8 cellular contexts compared by ENCODE assay signal in the genomic region with DNA sequence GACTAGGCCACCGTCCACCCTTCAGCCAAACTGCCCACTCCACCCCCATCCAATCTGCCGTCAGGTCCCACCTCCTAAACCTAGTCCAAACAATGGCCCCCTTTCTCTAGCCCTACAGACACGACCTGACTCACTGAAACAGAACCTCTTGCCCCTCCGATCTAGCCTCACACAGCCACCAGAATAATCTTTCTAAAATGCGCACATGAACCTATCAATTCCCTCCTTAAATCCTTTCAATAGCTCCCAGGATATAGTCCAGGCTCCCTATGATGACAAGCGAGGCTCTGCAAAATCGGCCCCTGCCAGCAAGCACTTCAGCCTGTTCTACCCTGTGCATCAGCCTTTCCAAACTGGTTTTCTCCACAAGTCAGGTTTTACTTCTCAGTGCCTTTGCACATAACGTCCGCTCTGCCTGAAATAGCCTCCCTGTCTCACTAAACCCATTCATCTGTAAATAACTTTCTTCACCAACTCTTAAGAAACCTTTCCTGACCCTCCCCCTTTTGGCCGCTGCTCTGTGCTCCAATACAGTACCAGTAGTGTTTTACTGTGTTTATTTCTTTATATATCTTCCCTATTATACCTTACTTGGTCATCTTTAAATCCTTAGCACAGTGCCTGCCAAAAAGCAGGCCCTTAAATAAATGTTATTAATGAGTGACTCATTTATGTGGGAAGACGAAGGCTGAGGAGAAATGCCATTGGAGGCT. TPM values are rescaled to one million over a fixed set of nuclear protein-coding genes. Genes with fewer than 3 reads are reported as not detected.
DNase-seq lines count a peak whose midpoint lies in the region; ATAC-seq and TF ChIP-seq lines count a peak whose summit lies in the region.

No MANE protein-coding gene starts in this region.

- no peak for DNase-seq in activated naive CD4-positive, alpha-beta T cell treated with anti-CD3 and anti-CD28 coated beads for 36 hours
- no peak for DNase-seq in activated naive CD4-positive, alpha-beta T cell (lab: John Stamatoyannopoulos, UW)
- DNase-seq in tibial artery (peak; percentile 30 to 66), SW480 (ENCODE audit: low spot score) (no peak)

- peaks cover under 1% of the 10 kb centered on the region for H3K36me3 Mint-ChIP-seq in activated naive CD4-positive, alpha-beta T cell treated with anti-CD3 and anti-CD28 coated beads for 36 hours (ENCODE audit: low read depth)
- no peaks in the 10 kb centered on the region for H3K36me3 Mint-ChIP-seq in brain

- CTCF ChIA-PET in activated naive CD4-positive, alpha-beta T cell treated with anti-CD3 and anti-CD28 coated beads for 36 hours (lab: Charles Lee) = no interaction called here

- H3K4me1 Mint-ChIP-seq in activated naive CD4-positive, alpha-beta T cell treated with anti-CD3 and anti-CD28 coated beads for 36 hours (ENCODE audit: low read depth) = peaks cover 6% of the 10 kb centered on the region
- H3K4me1 Mint-ChIP-seq in brain = peaks cover 16% of the 10 kb centered on the region

- H3K27me3 ChIP-seq in layer of hippocampus (ENCODE audit: control insufficient read depth, insufficient read depth, low read length) (no peaks in the 10 kb centered on the region), tibial artery (no peaks in the 10 kb centered on the region)

- peak overlapping the region; percentile 77 for H3K27ac Mint-ChIP-seq in activated naive CD4-positive, alpha-beta T cell treated with anti-CD3 and anti-CD28 coated beads for 36 hours
- peak overlapping the region; percentile 54 to 92 (median 76) for H3K27ac Mint-ChIP-seq in brain

- TF ChIP-seq CTCF in brain (conservative IDR thresholded peaks at IDR 0.05) (no peak), tibial artery (IDR thresholded peaks at IDR 0.05) (no peak)

- no peaks in the 10 kb centered on the region for H3K9me3 ChIP-seq in tibial artery

- intact Hi-C loops in activated naive CD4-positive, alpha-beta T cell treated with anti-CD3 and anti-CD28 coated beads for 36 hours (cut with micrococcal nuclease) = no loop called here
- intact Hi-C loops in tibial artery (cut with DNase I; ENCODE audit: low total_unique reads) = loop anchor here (5.0 to 10.0 kb wide), 2 partner anchors 38 to 425 kb away; a partner anchor contains a TSS

- ATAC-seq in HG03520 (IDR thresholded peaks at IDR 0.05; ENCODE audit: unreplicated experiment) (no peak), HG03108 (IDR thresholded peaks at IDR 0.05; ENCODE audit: unreplicated experiment) (no peak)

- no peaks in the 10 kb centered on the region for H3K36me3 ChIP-seq in tibial artery

- H3K4me3 ChIP-seq in tibial artery = peak overlapping the region; percentile 59 to 82

- no peaks in the 10 kb centered on the region for H3K9me3 Mint-ChIP-seq in activated naive CD4-positive, alpha-beta T cell treated with anti-CD3 and anti-CD28 coated beads for 36 hours
- H3K9me3 Mint-ChIP-seq in brain = no peaks in the 10 kb centered on the region

- H3K4me3 Mint-ChIP-seq in activated naive CD4-positive, alpha-beta T cell treated with anti-CD3 and anti-CD28 coated beads for 36 hours = peak overlapping the region; percentile 74
- peak overlapping the region; percentile 60 to 78 (median 72) for H3K4me3 Mint-ChIP-seq in brain

- peaks cover 0 to 15% (median 10%) of the 10 kb centered on the region in 4 donors for H3K4me1 ChIP-seq in tibial artery

- peak overlapping the region; percentile 91 for H3K27ac ChIP-seq in layer of hippocampus (ENCODE audit: low read depth, low read length)
- H3K27ac ChIP-seq in tibial artery = peak overlapping the region; percentile 86 to 93

- no peaks in the 10 kb centered on the region for H3K27me3 Mint-ChIP-seq in activated naive CD4-positive, alpha-beta T cell treated with anti-CD3 and anti-CD28 coated beads for 36 hours (ENCODE audit: low read depth)
- peaks cover 45% of the 10 kb centered on the region for H3K27me3 Mint-ChIP-seq in brain

RNA-seq across cellular contexts. Expression of a gene that starts 9.0 kb away (rescaled TPM):
- 100 to 1,000 TPM; 179 to 194 TPM for total RNA-seq in activated naive CD4-positive, alpha-beta T cell treated with anti-CD3 and anti-CD28 coated beads for 36 hours
- 134 TPM for polyA plus RNA-seq in brain (ENCODE audit: insufficient read depth, low read depth, low replicate concordance)

RNA-seq across cellular contexts. Expression of a gene that starts 12.1 kb away (rescaled TPM):
- not detected for total RNA-seq in activated naive CD4-positive, alpha-beta T cell treated with anti-CD3 and anti-CD28 coated beads for 36 hours
- polyA plus RNA-seq in brain (ENCODE audit: insufficient read depth, low read depth, low replicate concordance) = 0.32 TPM

RNA-seq across cellular contexts. Expression of a gene that starts 18.1 kb away (rescaled TPM):
- 10 to 100 TPM; 42.8 to 44.2 TPM for total RNA-seq in activated naive CD4-positive, alpha-beta T cell treated with anti-CD3 and anti-CD28 coated beads for 36 hours
- polyA plus RNA-seq in brain (ENCODE audit: insufficient read depth, low read depth, low replicate concordance) = 158 TPM

RNA-seq across cellular contexts. Expression of a gene that starts 39.9 kb away (rescaled TPM):
- total RNA-seq in activated naive CD4-positive, alpha-beta T cell treated with anti-CD3 and anti-CD28 coated beads for 36 hours = 10 to 100 TPM; 45.8 to 45.9 TPM
- polyA plus RNA-seq in brain (ENCODE audit: insufficient read depth, low read depth, low replicate concordance) = 41.1 TPM

RNA-seq across cellular contexts. Expression of a gene that starts 39.9 kb away (rescaled TPM):
- total RNA-seq in activated naive CD4-positive, alpha-beta T cell treated with anti-CD3 and anti-CD28 coated beads for 36 hours = 10 to 100 TPM; 26.6 to 28.2 TPM
- 10.4 TPM for polyA plus RNA-seq in brain (ENCODE audit: insufficient read depth, low read depth, low replicate concordance)

Comparison
In these comparisons a context has a peak if more than half of its experiments do, and no peak if none do; other contexts are left out.
1. DNase-seq: peak in tibial artery (2 of 2); none in activated naive CD4-positive, alpha-beta T cell treated with anti-CD3 and anti-CD28 coated beads for 36 hours (single experiment), activated naive CD4-positive, alpha-beta T cell (0 of 4) and SW480 (single experiment).